ENCODE assay signal across 14 cellular contexts in genomic region chr1:58888776-58889341, GRCh38.
"Had no signal": no experiment of that assay in that cellular context is flagged by ENCODE, and none has a peak within 500 bp of the region (broad histone marks: within the 10 kb centered on the region; RNA-seq: fewer than 3 reads in every experiment).

No MANE protein-coding gene starts in this region.

- H3K9me3 Mint-ChIP-seq: activated CD4-positive, alpha-beta memory T cell treated with anti-CD3 and anti-CD28 coated beads, Interleukin-2, amount 10 ng/mL, durations not matched to agents 7 days and 5 days; activated naive CD4-positive, alpha-beta T cell treated with anti-CD3 and anti-CD28 coated beads for 36 hours; central memory CD8-positive, alpha-beta T cell; mesothelial cell of epicardium; stimulated activated memory B cell treated with anti-CD40 and anti-IgM and Interleukin-4, amounts not matched to agents 10 μg/mL and 1 μg/mL and 100 μg/mL, for 72 hours; T-cell had no signal

- H3K36me3 Mint-ChIP-seq: mesothelial cell of epicardium; stimulated activated memory B cell treated with anti-CD40 and anti-IgM and Interleukin-4, amounts not matched to agents 10 μg/mL and 1 μg/mL and 100 μg/mL, for 72 hours had no signal

- H3K9me3 ChIP-seq: gastrocnemius medialis, tibial nerve had no signal

- H3K27ac ChIP-seq: WERI-Rb-1 had no signal

- H3K4me3 Mint-ChIP-seq: activated CD4-positive, alpha-beta memory T cell treated with anti-CD3 and anti-CD28 coated beads, Interleukin-2, amount 10 ng/mL, durations not matched to agents 7 days and 5 days; activated CD4-positive, alpha-beta T cell treated with anti-CD3 and anti-CD28 coated beads for 36 hours; activated naive CD4-positive, alpha-beta T cell treated with anti-CD3 and anti-CD28 coated beads for 36 hours; central memory CD8-positive, alpha-beta T cell; mesothelial cell of epicardium; stimulated activated memory B cell treated with anti-CD40 and anti-IgM and Interleukin-4, amounts not matched to agents 10 μg/mL and 1 μg/mL and 100 μg/mL, for 72 hours; T-cell had no signal

- ATAC-seq: activated CD4-positive, alpha-beta T cell treated with anti-CD3 and anti-CD28 coated beads for 36 hours; gastrocnemius medialis; right cardiac atrium; stimulated activated memory B cell treated with anti-CD40 and anti-IgM and Interleukin-4, amounts not matched to agents 10 μg/mL and 1 μg/mL and 100 μg/mL, for 72 hours; T-cell had no signal

- H3K27me3 ChIP-seq: dorsolateral prefrontal cortex, gastrocnemius medialis, tibial nerve had no signal

- H3K27ac Mint-ChIP-seq: activated CD4-positive, alpha-beta memory T cell treated with anti-CD3 and anti-CD28 coated beads, Interleukin-2, amount 10 ng/mL, durations not matched to agents 7 days and 5 days; activated CD4-positive, alpha-beta T cell treated with anti-CD3 and anti-CD28 coated beads for 36 hours; activated naive CD4-positive, alpha-beta T cell treated with anti-CD3 and anti-CD28 coated beads for 36 hours; mesothelial cell of epicardium; stimulated activated memory B cell treated with anti-CD40 and anti-IgM and Interleukin-4, amounts not matched to agents 10 μg/mL and 1 μg/mL and 100 μg/mL, for 72 hours; T-cell had no signal

- DNase-seq: activated CD4-positive, alpha-beta memory T cell treated with anti-CD3 and anti-CD28 coated beads, Interleukin-2, amount 10 ng/mL, durations not matched to agents 7 days and 5 days; activated CD4-positive, alpha-beta T cell treated with anti-CD3 and anti-CD28 coated beads for 36 hours; activated naive CD4-positive, alpha-beta T cell treated with anti-CD3 and anti-CD28 coated beads for 36 hours; dorsolateral prefrontal cortex; gastrocnemius medialis; right cardiac atrium; stimulated activated CD4-positive, alpha-beta T cell treated with anti-CD3 and anti-CD28 coated beads, Interleukin-1b, Interleukin-23, amount 100 ng/mL, for 48 hours; T-cell; T1000; WERI-Rb-1 had no signal

- H3K36me3 ChIP-seq: gastrocnemius medialis, tibial nerve, WERI-Rb-1 had no signal

- H3K27me3 Mint-ChIP-seq: activated CD4-positive, alpha-beta memory T cell treated with anti-CD3 and anti-CD28 coated beads, Interleukin-2, amount 10 ng/mL, durations not matched to agents 7 days and 5 days; activated CD4-positive, alpha-beta T cell treated with anti-CD3 and anti-CD28 coated beads for 36 hours; central memory CD8-positive, alpha-beta T cell; stimulated activated memory B cell treated with anti-CD40 and anti-IgM and Interleukin-4, amounts not matched to agents 10 μg/mL and 1 μg/mL and 100 μg/mL, for 72 hours had no signal

- H3K4me3 ChIP-seq: dorsolateral prefrontal cortex, gastrocnemius medialis, tibial nerve had no signal
